In the genomic region with DNA sequence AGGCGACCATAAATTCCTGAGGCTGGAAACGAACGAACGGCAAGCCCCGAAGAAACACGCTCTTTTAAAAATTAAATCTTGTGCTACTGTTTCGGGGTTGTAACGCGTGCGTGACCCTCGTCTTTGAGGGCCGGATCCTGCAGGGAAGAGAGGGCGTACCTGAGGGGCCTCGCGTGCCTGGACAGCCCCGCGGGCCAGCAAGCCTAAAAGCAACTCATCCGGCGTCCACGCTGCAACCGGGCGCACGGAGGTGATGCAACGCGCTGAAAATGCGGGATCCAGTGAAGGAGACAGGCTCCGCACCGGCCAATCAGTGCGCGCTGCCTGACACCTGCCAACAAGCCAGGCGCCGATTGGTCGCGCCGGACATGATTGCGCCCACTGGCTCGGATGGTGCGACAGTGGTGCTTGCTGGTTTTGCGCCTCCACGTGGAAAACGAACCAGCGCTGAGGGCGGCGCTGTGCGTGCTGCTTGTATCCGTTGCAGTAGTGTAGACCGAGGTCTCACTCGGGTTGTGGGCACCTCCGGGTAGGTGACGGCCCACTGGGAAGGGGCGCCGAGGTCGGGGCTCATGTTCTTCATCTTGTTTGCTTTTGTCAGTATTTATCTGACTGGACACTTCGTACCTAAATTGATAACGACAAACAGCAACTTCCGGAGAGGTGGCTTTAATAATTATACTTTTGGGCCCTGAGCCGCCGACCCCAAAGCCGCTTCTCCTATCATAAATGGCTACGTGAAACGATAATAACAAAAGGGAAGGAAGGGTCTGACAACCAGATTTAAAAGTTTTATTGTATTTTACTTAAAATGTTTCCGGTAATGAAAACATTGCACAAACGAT, we compare ENCODE assay signal across 8 cellular contexts. TPM values are rescaled to one million over a fixed set of nuclear protein-coding genes. Genes with fewer than 3 reads are reported as not detected.
DNase-seq lines count a peak whose midpoint lies in the region; ATAC-seq, FAIRE-seq and TF ChIP-seq lines count a peak whose summit lies in the region.

A gene (minus strand): TSS at position 246 of the 845 bp plus-strand sequence. CDS start 4,278 bp downstream, outside the sequence.

- H4K20me1 ChIP-seq in BLaER1 = peaks cover 38% of the 10 kb centered on the region

- peak; percentile 78 for DNase-seq in GM19239 (ENCODE audit: insufficient read length, low spot score)
- DNase-seq in NCI-H524 (lab: John Stamatoyannopoulos, UW) = peak; percentile 98 to 100
- DNase-seq in activated CD4-positive, alpha-beta T cell treated with anti-CD3 and anti-CD28 coated beads for 36 hours = peak; percentile 99
- peak; percentile 99 for DNase-seq in choroid plexus epithelial cell (ENCODE audit: low read depth)
- peak; percentile 90 for DNase-seq in kidney epithelial cell (ENCODE audit: low read depth)
- peak; percentile 98 to 99 for DNase-seq in stimulated activated CD4-positive, alpha-beta T cell treated with anti-CD3 and anti-CD28 coated beads, Interleukin-15, amount 100 ng/mL, for 48 hours (ENCODE audit: low read depth in 2 of 2)

- H3K4me1 ChIP-seq in BLaER1 = peaks cover 66% of the 10 kb centered on the region

- peak within 1 kb of the TSS; percentile 80 for H3K4me3 ChIP-seq in BLaER1
- peak within 1 kb of the TSS; percentile 86 for H3K4me3 ChIP-seq in choroid plexus epithelial cell (ENCODE audit: low read depth, low read length)
- H3K4me3 ChIP-seq in kidney epithelial cell (ENCODE audit: low read depth, low read length) = peak within 1 kb of the TSS; percentile 82

- peak; percentile 90 for ATAC-seq in HG03457 (IDR thresholded peaks at IDR 0.05; ENCODE audit: unreplicated experiment)
- ATAC-seq in activated CD4-positive, alpha-beta T cell treated with anti-CD3 and anti-CD28 coated beads for 36 hours = peak; percentile 95

- H3K27me3 ChIP-seq in BLaER1 (no peaks in the 10 kb centered on the region), kidney epithelial cell (ENCODE audit: control insufficient read depth, insufficient read depth, low read length) (no peaks in the 10 kb centered on the region)

- intact Hi-C loops in activated CD4-positive, alpha-beta T cell treated with anti-CD3 and anti-CD28 coated beads for 36 hours (cut with DNase I, micrococcal nuclease) = loop anchor here (1.0 to 10.0 kb wide), 9 partner anchors 32 to 1161 kb away; a partner anchor contains a TSS

- peak within 1 kb of the TSS; percentile 94 for H3K9ac ChIP-seq in BLaER1

- peaks cover 64% of the 10 kb centered on the region for H3K36me3 Mint-ChIP-seq in activated CD4-positive, alpha-beta T cell treated with anti-CD3 and anti-CD28 coated beads for 36 hours (ENCODE audit: low read depth)

- H3K4me1 Mint-ChIP-seq in activated CD4-positive, alpha-beta T cell treated with anti-CD3 and anti-CD28 coated beads for 36 hours = peaks cover 56% of the 10 kb centered on the region

- no peaks in the 10 kb centered on the region for H3K9me3 ChIP-seq in BLaER1

- H3K4me2 ChIP-seq in BLaER1 = peak within 1 kb of the TSS; percentile 96

- POLR2A ChIA-PET in activated CD4-positive, alpha-beta T cell treated with anti-CD3 and anti-CD28 coated beads for 36 hours (lab: Charles Lee) = interaction anchor here (0.6 to 0.8 kb wide), 2 partner anchors 31 to 58 kb away, joined by 4 to 8 read pairs; no protein-coding TSS in a partner anchor

- H3K4me3 Mint-ChIP-seq in activated CD4-positive, alpha-beta T cell treated with anti-CD3 and anti-CD28 coated beads for 36 hours = peak within 1 kb of the TSS; percentile 87

- peak; percentile 92 for FAIRE-seq in GM19239 (lab: Jason Lieb, UNC)

- no peaks in the 10 kb centered on the region for H3K9me3 Mint-ChIP-seq in activated CD4-positive, alpha-beta T cell treated with anti-CD3 and anti-CD28 coated beads for 36 hours (ENCODE audit: low read depth)

- H3K27ac Mint-ChIP-seq in activated CD4-positive, alpha-beta T cell treated with anti-CD3 and anti-CD28 coated beads for 36 hours = peak within 1 kb of the TSS; percentile 98

- peak; percentile 43 for TF ChIP-seq CTCF in choroid plexus epithelial cell (conservative IDR thresholded peaks at IDR 0.05; ENCODE audit: low read depth, low read length)
- peak; percentile 42 for TF ChIP-seq CTCF in kidney epithelial cell (IDR thresholded peaks at IDR 0.05; ENCODE audit: insufficient read depth, low read length, poor library complexity, severe bottlenecking)

- CTCF ChIA-PET in activated CD4-positive, alpha-beta T cell treated with anti-CD3 and anti-CD28 coated beads for 36 hours (lab: Charles Lee) = interaction anchor here (1.7 kb wide), 1 partner anchor 32 kb away, joined by 6 read pairs; a partner anchor contains a TSS

- peaks cover 44% of the 10 kb centered on the region for H3K36me3 ChIP-seq in BLaER1
- H3K36me3 ChIP-seq in kidney epithelial cell (ENCODE audit: control insufficient read depth, insufficient read depth, low read length) = no peaks in the 10 kb centered on the region

- H3K27me3 Mint-ChIP-seq in activated CD4-positive, alpha-beta T cell treated with anti-CD3 and anti-CD28 coated beads for 36 hours = no peaks in the 10 kb centered on the region

- peak within 1 kb of the TSS; percentile 96 for H3K27ac ChIP-seq in BLaER1

RNA-seq across cellular contexts. Expression of the gene that starts here (rescaled TPM):
- 100 to 1,000 TPM; 261 to 286 TPM for total RNA-seq in activated CD4-positive, alpha-beta T cell treated with anti-CD3 and anti-CD28 coated beads for 36 hours
- 278 and 296 TPM in 2 replicates for total RNA-seq in kidney epithelial cell

Comparison
In these comparisons a context has a peak if more than half of its experiments do, and no peak if none do; other contexts are left out.
1. Peak in every context shown above with its lines: DNase-seq, ATAC-seq, H3K4me3 ChIP-seq and H3K27ac ChIP-seq.